Comparison of ENCODE assay signal across 8 cellular contexts in genomic region chr5:143404416-143405062, GRCh38. TPM values are rescaled to one million over a fixed set of nuclear protein-coding genes. Genes with fewer than 3 reads are reported as not detected.
DNase-seq lines count a peak whose midpoint lies in the region; ATAC-seq, FAIRE-seq and TF ChIP-seq lines count a peak whose summit lies in the region.

No MANE protein-coding gene starts in this region.

- peaks cover 2% of the 10 kb centered on the region for H3K36me3 ChIP-seq in mammary epithelial cell (ENCODE audit: insufficient read depth, low read length)

- no TSS peak for BruUV-seq in mammary epithelial cell (replicated peaks; lab: Mats Ljungman, UMichigan)

- H4K20me1 ChIP-seq in mammary epithelial cell (ENCODE audit: insufficient read depth, low read length) = no peaks in the 10 kb centered on the region

- CTCF ChIA-PET in activated B cell treated with CpG ODN at 0.5 μM for 24 hours (lab: Charles Lee) (interaction anchor here (0.6 to 2.9 kb wide), 13 partner anchors 9 to 482 kb away, joined by 3 to 29 read pairs (median 4); no protein-coding TSS in a partner anchor), mammary epithelial cell (lab: Charles Lee; ENCODE audit: low non-redundant PET) (interaction anchor here (0.7 to 1.0 kb wide), 2 partner anchors 103 to 299 kb away, joined by 3 to 40 read pairs; no protein-coding TSS in a partner anchor)

- peak overlapping the region; percentile 95 for H3K4me3 Mint-ChIP-seq in activated B cell treated with CpG ODN at 0.5 μM for 24 hours

- POLR2A ChIA-PET in activated B cell treated with CpG ODN at 0.5 μM for 24 hours (lab: Charles Lee) = interaction anchor here (0.6 to 3.0 kb wide), 55 partner anchors 8 to 786 kb away, joined by 3 to 218 read pairs (median 5); partner anchors contain the start of genes KCTD16 and YIPF5

- H3K27ac ChIP-seq in mammary epithelial cell (ENCODE audit: insufficient read depth, low read depth, low read length) = peak overlapping the region; percentile 86

- DNase-seq in GM12891 (ENCODE audit: insufficient read length, low spot score) (peak; percentile 33), NCI-H2029 treated with DMSO at 0.1 percent for 48 hours (lab: John Stamatoyannopoulos, UW) (peak; percentile 28), activated B cell treated with CpG ODN at 0.5 μM for 24 hours (peak; percentile 60), mammary epithelial cell (peak; percentile 81), iris pigment epithelial cell (ENCODE audit: low read depth) (peak; percentile 95), smooth muscle cell of the brain vasculature (ENCODE audit: low read depth, low spot score) (peak; percentile 86), epidermal melanocyte (ENCODE audit: insufficient read length, low spot score) (no peak)

- dilution Hi-C loops in mammary epithelial cell (cut with HindIII; ENCODE audit: low sequenced_read_pairs) = no loop called here

- H3K27me3 ChIP-seq in mammary epithelial cell (ENCODE audit: insufficient read depth, low read length) = no peaks in the 10 kb centered on the region

- H3K79me2 ChIP-seq in mammary epithelial cell (ENCODE audit: insufficient read depth, low read length) = peaks cover 41% of the 10 kb centered on the region

- H2AFZ ChIP-seq in mammary epithelial cell (ENCODE audit: low read depth, low read length) = peak overlapping the region; percentile 100

- WGBS in mammary epithelial cell (ENCODE audit: low coverage, missing lambda C conversion rate) = 0% methylated on average over 10 of the region's 41 CpGs

- H3K27ac Mint-ChIP-seq in activated B cell treated with CpG ODN at 0.5 μM for 24 hours = peak overlapping the region; percentile 100

- H3K4me1 Mint-ChIP-seq in activated B cell treated with CpG ODN at 0.5 μM for 24 hours = peaks cover 38% of the 10 kb centered on the region

- H3K9me3 Mint-ChIP-seq in activated B cell treated with CpG ODN at 0.5 μM for 24 hours = no peaks in the 10 kb centered on the region

- peak overlapping the region; percentile 100 for H3K4me2 ChIP-seq in mammary epithelial cell (ENCODE audit: insufficient read depth, low read depth, low read length)

- TF ChIP-seq POLR2A in GM12891 (IDR thresholded peaks at IDR 0.05; ENCODE audit: low read depth, low read length) = no peak

- peak; percentile 73 for FAIRE-seq in GM12891 (lab: Jason Lieb, UNC)

- ATAC-seq in HG02642 (IDR thresholded peaks at IDR 0.05; ENCODE audit: poor library complexity, unreplicated experiment) (peak; percentile 19), activated B cell treated with CpG ODN at 0.5 μM for 24 hours (ENCODE audit: low read depth) (peak; percentile 36)

- H3K4me1 ChIP-seq in mammary epithelial cell (ENCODE audit: insufficient read depth, low read length) = peaks cover 11% of the 10 kb centered on the region

- in situ Hi-C loops in mammary epithelial cell (cut with MboI; ENCODE audit: low sequenced_read_pairs in 2 of 2) = loop anchor here in 1 of 2 donors (10.0 to 25.0 kb wide), 2 partner anchors 420 to 733 kb away; no protein-coding TSS in a partner anchor

- intact Hi-C loops in activated B cell treated with CpG ODN at 0.5 μM for 24 hours (cut with micrococcal nuclease) (loop anchor here (1.0 to 5.0 kb wide), 8 partner anchors 31 to 766 kb away; partner anchors contain the start of genes ARHGAP26, KCTD16 and YIPF5), mammary epithelial cell (cut with micrococcal nuclease) (loop anchor here (1.0 to 5.0 kb wide), 7 partner anchors 102 to 778 kb away; no protein-coding TSS in a partner anchor)

- H3K36me3 Mint-ChIP-seq in activated B cell treated with CpG ODN at 0.5 μM for 24 hours (ENCODE audit: low read depth) = peaks cover 26% of the 10 kb centered on the region

- H3K27me3 Mint-ChIP-seq in activated B cell treated with CpG ODN at 0.5 μM for 24 hours = no peaks in the 10 kb centered on the region

- TF ChIP-seq CTCF in activated B cell treated with CpG ODN at 0.5 μM for 24 hours (IDR thresholded peaks at IDR 0.05) = no peak
- TF ChIP-seq CTCF in mammary epithelial cell (conservative IDR thresholded peaks at IDR 0.05 in 1 of 2, IDR thresholded peaks at IDR 0.05 in 1 of 2; ENCODE audit: extremely low read depth in 1 of 2, insufficient read depth in 1 of 2, low read depth in 1 of 2, low read length in 2 of 2) = no peak

- H3K4me3 ChIP-seq in mammary epithelial cell (replicated peaks in 1 of 3; ENCODE audit: insufficient read depth in 1 of 3, low read depth in 2 of 3, low read length in 3 of 3) = peak overlapping the region; percentile 78 to 94 (median 83)

- no peaks in the 10 kb centered on the region for H3K9me3 ChIP-seq in mammary epithelial cell (replicated peaks; ENCODE audit: insufficient read depth, low read length)

- peak overlapping the region; percentile 68 for H3K9ac ChIP-seq in mammary epithelial cell (ENCODE audit: insufficient read depth, low read length)

TF ChIP-seq in GM12891, 5 proteins besides CTCF, POLR2A, EP300 and RAD21:
- TF ChIP-seq SPI1 (IDR thresholded peaks at IDR 0.05; ENCODE audit: low read depth, low read length) (no peak), POU2F2 (IDR thresholded peaks at IDR 0.05; ENCODE audit: low read depth, low read length) (0 out of 2 replicates have a peak, but pooled peaks have one; percentile 28), POLR2AphosphoS5 (IDR thresholded peaks at IDR 0.05; ENCODE audit: low read depth, low read length) (no peak)
TF ChIP-seq in GM12891: peak in this region for 1.

RNA-seq across cellular contexts. Expression of gene NR3C1, which starts 1.1 kb away (rescaled TPM):
- polyA plus RNA-seq in GM12891 (2012; ENCODE audit: low read depth, missing spikeins) = 58.2 TPM
- 105 and 110 TPM in 2 replicates for total RNA-seq in activated B cell treated with CpG ODN at 0.5 μM for 24 hours
- 10 to 100 TPM; 62.8 to 64.4 TPM for total RNA-seq in mammary epithelial cell
- 27.0 TPM for polyA plus RNA-seq in mammary epithelial cell
- 97.8 TPM for polyA minus RNA-seq in mammary epithelial cell
